Comparison of ENCODE assay signal across 27 cellular contexts in genomic region chr6:38127284-38127683, GRCh38.
"Had no signal": no experiment of that assay in that cellular context is flagged by ENCODE, and none has a peak within 500 bp of the region (broad histone marks: within the 10 kb centered on the region; RNA-seq: fewer than 3 reads in every experiment).

No MANE protein-coding gene starts in this region.

- FAIRE-seq: urothelium cell line had no signal

- H3K9ac ChIP-seq: neural progenitor cell, parathyroid adenoma had no signal

- H3K9me3 Mint-ChIP-seq: natural killer cell; stimulated activated effector memory CD8-positive, alpha-beta T cell treated with anti-CD3 and anti-CD28 coated beads, Interleukin-12 subunit alpha, Interleukin-12 subunit beta, amount 100 ng/mL, for 72 hours had no signal

- H3K27me3 Mint-ChIP-seq: naive B cell; stimulated activated naive CD8-positive, alpha-beta T cell treated with anti-CD3 and anti-CD28 coated beads, Interleukin-15, Interleukin-2, amounts not matched to agents 100 ng/mL and 50 ng/mL, for 24 hours had no signal

- ATAC-seq: heart left ventricle; natural killer cell; stimulated activated effector memory CD8-positive, alpha-beta T cell treated with anti-CD3 and anti-CD28 coated beads, Interleukin-12 subunit alpha, Interleukin-12 subunit beta, amount 100 ng/mL, for 72 hours; upper lobe of right lung had no signal

- H3K4me3 Mint-ChIP-seq: mesothelial cell of epicardium; naive B cell; natural killer cell; nephron progenitor cell; neural progenitor cell; stimulated activated effector memory CD8-positive, alpha-beta T cell treated with anti-CD3 and anti-CD28 coated beads, Interleukin-12 subunit alpha, Interleukin-12 subunit beta, amount 100 ng/mL, for 72 hours; stimulated activated naive CD8-positive, alpha-beta T cell treated with anti-CD3 and anti-CD28 coated beads, Interleukin-15, Interleukin-2, amounts not matched to agents 100 ng/mL and 50 ng/mL, for 24 hours had no signal

- H2AFZ ChIP-seq: hepatocyte, neural progenitor cell, parathyroid adenoma had no signal

- H3K9me3 ChIP-seq: neutrophil, sigmoid colon, suprapubic skin, thoracic aorta, tibial artery, upper lobe of right lung had no signal

- H3K4me1 Mint-ChIP-seq: mesothelial cell of epicardium, neural progenitor cell had no signal

- H3K27me3 ChIP-seq: heart left ventricle, hepatocyte, neural progenitor cell, neutrophil, sigmoid colon, spleen, suprapubic skin, tibial artery, upper lobe of right lung had no signal

- H3K27ac ChIP-seq: heart left ventricle, hepatocyte, neural progenitor cell, neutrophil, parathyroid adenoma, sigmoid colon, spleen, suprapubic skin, thoracic aorta, tibial artery, upper lobe of right lung had no signal

- DNase-seq: heart left ventricle; islet precursor cell; mesendoderm; naive B cell; natural killer cell; nephron progenitor cell; occipital lobe; right cardiac atrium; sigmoid colon; small intestine; spleen; stimulated activated CD4-positive, alpha-beta T cell treated with anti-CD3 and anti-CD28 coated beads, Interleukin-4, amount 100 ng/mL, for 24 hours; stimulated activated naive CD4-positive, alpha-beta T cell; tibial artery; trophoblast cell; upper lobe of right lung had no signal

- H3K4me3 ChIP-seq: heart left ventricle, hepatocyte, lung, neural progenitor cell, sigmoid colon, spleen, suprapubic skin, thoracic aorta, tibial artery, upper lobe of right lung had no signal

- H3K27ac Mint-ChIP-seq: mesothelial cell of epicardium; natural killer cell; neural progenitor cell; stimulated activated effector memory CD8-positive, alpha-beta T cell treated with anti-CD3 and anti-CD28 coated beads, Interleukin-12 subunit alpha, Interleukin-12 subunit beta, amount 100 ng/mL, for 72 hours; stimulated activated naive CD8-positive, alpha-beta T cell treated with anti-CD3 and anti-CD28 coated beads, Interleukin-15, Interleukin-2, amounts not matched to agents 100 ng/mL and 50 ng/mL, for 24 hours had no signal

- H3K36me3 Mint-ChIP-seq: natural killer cell had no signal

- H3K4me1 ChIP-seq: neural progenitor cell, spleen, upper lobe of right lung had no signal

- H3K4me2 ChIP-seq: hepatocyte, neural progenitor cell had no signal

- H3K36me3 ChIP-seq: neural progenitor cell had no signal
